8 cellular contexts compared by ENCODE assay signal in genomic region chr15:40593588-40594428, GRCh38. TPM values are rescaled to one million over a fixed set of nuclear protein-coding genes. Genes with fewer than 3 reads are reported as not detected.
DNase-seq lines count a peak whose midpoint lies in the region; ATAC-seq and TF ChIP-seq lines count a peak whose summit lies in the region.

KNL1 (plus strand) TSS chr15:40594249; CDS start chr15:40602932, 8,683 bp downstream.

- intact Hi-C loops in activated naive CD4-positive, alpha-beta T cell treated with anti-CD3 and anti-CD28 coated beads for 36 hours (cut with micrococcal nuclease): loop anchor here (1.0 to 2.0 kb wide), 13 partner anchors 25 to 637 kb away; partner anchors contain the start of genes BAHD1, C15orf62, CCDC32 and CHAC1

- H4K91ac ChIP-seq in neuronal stem cell (ENCODE audit: low read depth, low read length, poor library complexity): no peak within 1 kb of the TSS

- H3K36me3 ChIP-seq in SK-N-MC (ENCODE audit: insufficient read depth, low read length): no peaks in the 10 kb centered on the region
- H3K36me3 ChIP-seq in gastroesophageal sphincter: no peaks in the 10 kb centered on the region
- H3K36me3 ChIP-seq in neuronal stem cell (replicated peaks in 1 of 2; ENCODE audit: control insufficient read depth in 2 of 2, insufficient read depth in 2 of 2, low read length in 2 of 2): no peaks in the 10 kb centered on the region
- H3K36me3 ChIP-seq in subcutaneous abdominal adipose tissue (ENCODE audit: control insufficient read depth in 5 of 5, insufficient read depth in 5 of 5, low read length in 5 of 5): no peaks in the 10 kb centered on the region

- peak within 1 kb of the TSS; percentile 55 for H3K18ac ChIP-seq in neuronal stem cell (ENCODE audit: low read length)

- peak within 1 kb of the TSS; percentile 88 for H2AFZ ChIP-seq in neuronal stem cell (ENCODE audit: low read length)

- H3K9ac ChIP-seq in SK-N-MC (ENCODE audit: insufficient read length) (peak within 1 kb of the TSS; percentile 93), neuronal stem cell (ENCODE audit: low read depth, low read length, poor library complexity) (peak within 1 kb of the TSS; percentile 80), subcutaneous abdominal adipose tissue (ENCODE audit: low read length in 5 of 5) (peak within 1 kb of the TSS; percentile 12 to 91 (median 86))

- H3K4me3 ChIP-seq in SK-N-MC: peak within 1 kb of the TSS; percentile 81
- peak within 1 kb of the TSS; percentile 64 for H3K4me3 ChIP-seq in gastroesophageal sphincter
- H3K4me3 ChIP-seq in neuronal stem cell (ENCODE audit: low read length in 2 of 2): peak within 1 kb of the TSS; percentile 68 to 99
- H3K4me3 ChIP-seq in subcutaneous abdominal adipose tissue (ENCODE audit: low read depth in 1 of 5, low read length in 5 of 5): peak within 1 kb of the TSS; percentile 75 to 92 (median 89)

- no peaks in the 10 kb centered on the region for H3K36me3 Mint-ChIP-seq in activated naive CD4-positive, alpha-beta T cell treated with anti-CD3 and anti-CD28 coated beads for 36 hours (ENCODE audit: low read depth)

- CTCF ChIA-PET in activated naive CD4-positive, alpha-beta T cell treated with anti-CD3 and anti-CD28 coated beads for 36 hours (lab: Charles Lee): interaction anchor here (0.7 to 1.2 kb wide), 4 partner anchors 19 to 256 kb away, joined by 3 read pairs; no protein-coding TSS in a partner anchor

- peak within 1 kb of the TSS; percentile 97 for H3K4me3 Mint-ChIP-seq in activated naive CD4-positive, alpha-beta T cell treated with anti-CD3 and anti-CD28 coated beads for 36 hours

- H2AK5ac ChIP-seq in neuronal stem cell (ENCODE audit: low read depth, low read length): no peak within 1 kb of the TSS

- no peak for TF ChIP-seq POLR2A in gastroesophageal sphincter (IDR thresholded peaks at IDR 0.05)

- WGBS in gastroesophageal sphincter (ENCODE audit: low coverage in 1 of 2), 2 donors: 3 to 4% methylated on average over 21 to 33 of the region's 41 CpGs
- WGBS in neuronal stem cell (ENCODE audit: extremely low coverage in 2 of 2, insufficient read length in 2 of 2, insufficient replicate concordance in 1 of 2), 2 donors: no CpG with 5 or more reads among the region's 41 CpGs

- H2BK5ac ChIP-seq in neuronal stem cell (ENCODE audit: low read length): peak within 1 kb of the TSS; percentile 99

- H3K4ac ChIP-seq in neuronal stem cell (ENCODE audit: low read length): no peak within 1 kb of the TSS

- no peaks in the 10 kb centered on the region for H3K9me3 Mint-ChIP-seq in activated naive CD4-positive, alpha-beta T cell treated with anti-CD3 and anti-CD28 coated beads for 36 hours

- DNase-seq in GM04503 (ENCODE audit: low read depth) (peak; percentile 79), NCI-H1048 (lab: John Stamatoyannopoulos, UW) (peak; percentile 77), SK-N-MC (ENCODE audit: low read depth, low spot score) (peak; percentile 95), neuronal stem cell (ENCODE audit: low spot score) (peak; percentile 99)
- peak; percentile 95 for DNase-seq in activated naive CD4-positive, alpha-beta T cell treated with anti-CD3 and anti-CD28 coated beads for 36 hours

- H3K27ac ChIP-seq in SK-N-MC (peak within 1 kb of the TSS; percentile 98), gastroesophageal sphincter (peak within 1 kb of the TSS; percentile 76 to 91 (median 90)), neuronal stem cell (replicated peaks; ENCODE audit: low read length) (peak within 1 kb of the TSS; percentile 85), subcutaneous abdominal adipose tissue (ENCODE audit: low read depth, low read length) (peak within 1 kb of the TSS; percentile 80)

- no peak within 1 kb of the TSS for H3K14ac ChIP-seq in neuronal stem cell (ENCODE audit: low read length)

- peak within 1 kb of the TSS; percentile 99 for H3K27ac Mint-ChIP-seq in activated naive CD4-positive, alpha-beta T cell treated with anti-CD3 and anti-CD28 coated beads for 36 hours

- H3K23ac ChIP-seq in neuronal stem cell (ENCODE audit: low read depth, low read length, poor library complexity): peak within 1 kb of the TSS; percentile 96

- H3K79me1 ChIP-seq in neuronal stem cell (ENCODE audit: low read depth, low read length): no peaks in the 10 kb centered on the region

- H3K4me1 Mint-ChIP-seq in activated naive CD4-positive, alpha-beta T cell treated with anti-CD3 and anti-CD28 coated beads for 36 hours (ENCODE audit: low read depth): peaks cover 23% of the 10 kb centered on the region

- ATAC-seq in HG02571 (IDR thresholded peaks at IDR 0.05; ENCODE audit: unreplicated experiment) (peak; percentile 58), gastroesophageal sphincter (peak; percentile 93)

- H2BK12ac ChIP-seq in neuronal stem cell (ENCODE audit: low read length): no peak within 1 kb of the TSS

- peaks cover 0 to 24% (median 6%) of the 10 kb centered on the region in 3 donors for H3K4me1 ChIP-seq in gastroesophageal sphincter
- peaks cover 0 to 2% of the 10 kb centered on the region in 2 donors for H3K4me1 ChIP-seq in neuronal stem cell (ENCODE audit: control insufficient read depth in 2 of 2, insufficient read depth in 1 of 2, low read depth in 1 of 2, low read length in 2 of 2)
- H3K4me1 ChIP-seq in subcutaneous abdominal adipose tissue (ENCODE audit: control insufficient read depth in 5 of 5, insufficient read depth in 5 of 5, low read length in 5 of 5): peaks cover 2 to 16% (median 11%) of the 10 kb centered on the region in 5 donors

- no peak for TF ChIP-seq CTCF in gastroesophageal sphincter (IDR thresholded peaks at IDR 0.05)

- H2BK15ac ChIP-seq in neuronal stem cell (ENCODE audit: low read length): no peak within 1 kb of the TSS

- H3K27me3 ChIP-seq in gastroesophageal sphincter (peaks cover 28% of the 10 kb centered on the region), neuronal stem cell (ENCODE audit: control insufficient read depth in 3 of 3, insufficient read depth in 3 of 3, low read depth in 1 of 3, low read length in 3 of 3) (no peaks in the 10 kb centered on the region), subcutaneous abdominal adipose tissue (ENCODE audit: control insufficient read depth in 5 of 5, insufficient read depth in 4 of 5, low read length in 5 of 5) (no peaks in the 10 kb centered on the region)

- no peak within 1 kb of the TSS for H4K8ac ChIP-seq in neuronal stem cell (ENCODE audit: low read depth, low read length)

- H3K27me3 Mint-ChIP-seq in activated naive CD4-positive, alpha-beta T cell treated with anti-CD3 and anti-CD28 coated beads for 36 hours (ENCODE audit: low read depth): peaks cover 5% of the 10 kb centered on the region

- no peak for TF ChIP-seq EP300 in gastroesophageal sphincter (IDR thresholded peaks at IDR 0.05)

- H3K4me2 ChIP-seq in neuronal stem cell (ENCODE audit: insufficient read depth, low read length, poor library complexity, severe bottlenecking): peak within 1 kb of the TSS; percentile 49

- H3K9me3 ChIP-seq in SK-N-MC (ENCODE audit: low read depth, low read length) (no peaks in the 10 kb centered on the region), gastroesophageal sphincter (no peaks in the 10 kb centered on the region), neuronal stem cell (replicated peaks in 1 of 2; ENCODE audit: control insufficient read depth in 2 of 2, insufficient read depth in 1 of 2, low read depth in 1 of 2, low read length in 2 of 2) (no peaks in the 10 kb centered on the region), subcutaneous abdominal adipose tissue (ENCODE audit: control insufficient read depth in 5 of 5, low read length in 5 of 5) (no peaks in the 10 kb centered on the region)

- no peak within 1 kb of the TSS for H2BK120ac ChIP-seq in neuronal stem cell (ENCODE audit: low read depth, low read length)

RNA-seq across cellular contexts. Expression of gene KNL1, which starts in this region (rescaled TPM):
- 10 to 100 TPM; 31.0 to 32.7 TPM for total RNA-seq in activated naive CD4-positive, alpha-beta T cell treated with anti-CD3 and anti-CD28 coated beads for 36 hours
- under 1 TPM; 0.23 to 0.89 (median 0.57) TPM for total RNA-seq in gastroesophageal sphincter
- polyA plus RNA-seq in neuronal stem cell (2013, experiment 1 of 2): 19.7 TPM
- 18.0 TPM for polyA plus RNA-seq in neuronal stem cell (2013, experiment 2 of 2)

Comparison
In these comparisons a context has a peak if more than half of its experiments do, and no peak if none do; other contexts are left out.
1. Peak in every context shown above with its lines: DNase-seq, ATAC-seq, H3K4me3 ChIP-seq and H3K27ac ChIP-seq.
2. RNA of gene KNL1 (total RNA-seq): 31.0 to 32.7 TPM in activated naive CD4-positive, alpha-beta T cell treated with anti-CD3 and anti-CD28 coated beads for 36 hours; 0.23 to 0.89 TPM in gastroesophageal sphincter; every median in the first group is over 10 times any median in the second.
3. Peak in ATAC-seq, H3K4me3 ChIP-seq and H3K27ac ChIP-seq in gastroesophageal sphincter; RNA of the gene not detected or under 1 TPM.